ENCODE assay signal across 21 cellular contexts in genomic region chr1:187696092-187696491, GRCh38.
DNase-seq lines count a peak whose midpoint lies in the region; ATAC-seq and TF ChIP-seq lines count a peak whose summit lies in the region.
"Had no signal": no experiment of that assay in that cellular context is flagged by ENCODE, and none has a peak within 500 bp of the region (broad histone marks: within the 10 kb centered on the region; RNA-seq: fewer than 3 reads in every experiment).

No MANE protein-coding gene starts in this region.

- H3K27me3 Mint-ChIP-seq in Caco-2 (ENCODE audit: insufficient read depth, unreplicated experiment), result no peaks in the 10 kb centered on the region

- H3K4me3 ChIP-seq in AG04450 (ENCODE audit: low read depth, low read length) (no peak overlapping the region), tibial nerve (no peak overlapping the region), Caco-2 (ENCODE audit: low read depth, low read length) (no peak overlapping the region)
- H3K4me3 ChIP-seq: heart right ventricle, lung, thoracic aorta had no signal

- no peaks in the 10 kb centered on the region for H3K27me3 ChIP-seq in AG04450 (ENCODE audit: control insufficient read depth, insufficient read depth, low read length)
- no peaks in the 10 kb centered on the region for H3K27me3 ChIP-seq in tibial nerve
- H3K27me3 ChIP-seq in Caco-2 (replicated peaks; ENCODE audit: control insufficient read depth, insufficient read depth, low read length), result no peaks in the 10 kb centered on the region
- H3K27me3 ChIP-seq: heart right ventricle had no signal

- TF ChIP-seq CTCF in AG04450 (IDR thresholded peaks at IDR 0.05; ENCODE audit: low read depth, low read length) (no peak), RWPE1 (conservative IDR thresholded peaks at IDR 0.05; ENCODE audit: low read depth) (no peak), tibial nerve (IDR thresholded peaks at IDR 0.05) (no peak), Caco-2 (IDR thresholded peaks at IDR 0.05; ENCODE audit: insufficient read depth in 1 of 2, low read depth in 1 of 2, low read length in 1 of 2, severe bottlenecking in 1 of 2, unreplicated experiment in 1 of 2) (no peak)

- TF ChIP-seq POLR2A in tibial nerve (IDR thresholded peaks at IDR 0.05), result no peak

- intact Hi-C loops in Caco-2 (cut with micrococcal nuclease; ENCODE audit: unreplicated experiment), result no loop called here

- POLR2A ChIA-PET in AG04450 (lab: Yijun Ruan, JAX) (no interaction called here), RWPE1 (lab: Yijun Ruan, JAX; ENCODE audit: low non-redundant PET) (interaction anchor here (0.6 kb wide), 1 partner anchor 15 kb away, joined by 3 read pairs; no protein-coding TSS in a partner anchor), Caco-2 (lab: Charles Lee) (no interaction called here)

- H3K27ac Mint-ChIP-seq in Caco-2 (ENCODE audit: unreplicated experiment), result no peak overlapping the region
- H3K27ac Mint-ChIP-seq: activated naive CD4-positive, alpha-beta T cell treated with anti-CD3 and anti-CD28 coated beads for 36 hours; CD8-positive, alpha-beta memory T cell; stimulated activated effector memory CD8-positive, alpha-beta T cell treated with anti-CD3 and anti-CD28 coated beads, Interleukin-12 subunit alpha, Interleukin-12 subunit beta, amount 100 ng/mL, for 72 hours had no signal

- H3K4me1 ChIP-seq in tibial nerve, result no peaks in the 10 kb centered on the region
- H3K4me1 ChIP-seq in Caco-2, result no peaks in the 10 kb centered on the region
- H3K4me1 ChIP-seq: heart right ventricle had no signal

- no peaks in the 10 kb centered on the region for H3K4me1 Mint-ChIP-seq in Caco-2 (ENCODE audit: low read depth, unreplicated experiment)
- H3K4me1 Mint-ChIP-seq: CD8-positive, alpha-beta memory T cell; stimulated activated effector memory CD8-positive, alpha-beta T cell treated with anti-CD3 and anti-CD28 coated beads, Interleukin-12 subunit alpha, Interleukin-12 subunit beta, amount 100 ng/mL, for 72 hours had no signal

- TF ChIP-seq EP300 in tibial nerve (IDR thresholded peaks at IDR 0.05), result no peak

- H3K36me3 Mint-ChIP-seq in Caco-2 (ENCODE audit: insufficient read depth, unreplicated experiment), result no peaks in the 10 kb centered on the region
- H3K36me3 Mint-ChIP-seq: CD8-positive, alpha-beta memory T cell; stimulated activated effector memory CD8-positive, alpha-beta T cell treated with anti-CD3 and anti-CD28 coated beads, Interleukin-12 subunit alpha, Interleukin-12 subunit beta, amount 100 ng/mL, for 72 hours had no signal

- DNase-seq in AG04450 (ENCODE audit: low read depth, low spot score) (no peak), H4 (ENCODE audit: low spot score) (peak; percentile 8), RWPE1 (ENCODE audit: low spot score) (no peak), glomerular visceral epithelial cell (ENCODE audit: extremely low spot score) (peak; percentile 65), anterior cingulate cortex (lab: John Stamatoyannopoulos, UW) (no peak), tibial nerve (ENCODE audit: low spot score in 2 of 2) (no peak), Caco-2 (no peak)
- DNase-seq: activated CD4-positive, alpha-beta T cell treated with anti-CD3 and anti-CD28 coated beads, Interleukin-2, amount 50 U/mL, for 4 hours; activated naive CD4-positive, alpha-beta T cell treated with anti-CD3 and anti-CD28 coated beads for 36 hours; CD8-positive, alpha-beta memory T cell; GOT3; heart right ventricle; NCI-H1417 treated with DMSO at 0.1 percent for 48 hours; T-helper 1 cell had no signal

- no TSS peak for BruUV-seq in Caco-2 (replicated peaks; lab: Mats Ljungman, UMichigan)

- no peak overlapping the region for H3K4me3 Mint-ChIP-seq in Caco-2 (ENCODE audit: unreplicated experiment)
- H3K4me3 Mint-ChIP-seq: activated naive CD4-positive, alpha-beta T cell treated with anti-CD3 and anti-CD28 coated beads for 36 hours; CD8-positive, alpha-beta memory T cell; stimulated activated effector memory CD8-positive, alpha-beta T cell treated with anti-CD3 and anti-CD28 coated beads, Interleukin-12 subunit alpha, Interleukin-12 subunit beta, amount 100 ng/mL, for 72 hours had no signal

- no peaks in the 10 kb centered on the region for H3K9me3 Mint-ChIP-seq in Caco-2 (ENCODE audit: unreplicated experiment)
- H3K9me3 Mint-ChIP-seq: activated naive CD4-positive, alpha-beta T cell treated with anti-CD3 and anti-CD28 coated beads for 36 hours had no signal

- peaks cover 3% of the 10 kb centered on the region for H3K9me3 ChIP-seq in AG04450 (ENCODE audit: control insufficient read depth, insufficient read depth, low read length)
- no peaks in the 10 kb centered on the region for H3K9me3 ChIP-seq in tibial nerve
- H3K9me3 ChIP-seq in Caco-2, result no peaks in the 10 kb centered on the region
- H3K9me3 ChIP-seq: thoracic aorta had no signal

- peak overlapping the region; percentile 32 for H3K27ac ChIP-seq in AG04450 (ENCODE audit: low read depth, low read length)
- peak overlapping the region; percentile 46 for H3K27ac ChIP-seq in RWPE1
- H3K27ac ChIP-seq in tibial nerve, result no peak overlapping the region
- H3K27ac ChIP-seq: heart right ventricle, thoracic aorta, VCaP had no signal

- no peak for ATAC-seq in HG02642 (IDR thresholded peaks at IDR 0.05; ENCODE audit: poor library complexity, unreplicated experiment)
- ATAC-seq: heart right ventricle; right cardiac atrium; Right ventricle myocardium inferior; stimulated activated effector memory CD8-positive, alpha-beta T cell treated with anti-CD3 and anti-CD28 coated beads, Interleukin-12 subunit alpha, Interleukin-12 subunit beta, amount 100 ng/mL, for 72 hours had no signal

- H3K36me3 ChIP-seq in tibial nerve, result no peaks in the 10 kb centered on the region
- no peaks in the 10 kb centered on the region for H3K36me3 ChIP-seq in Caco-2 (ENCODE audit: control insufficient read depth, insufficient read depth, low read length)
- H3K36me3 ChIP-seq: heart right ventricle, thoracic aorta had no signal

- CTCF ChIA-PET in AG04450 (lab: Charles Lee), result no interaction called here
- CTCF ChIA-PET in RWPE1 (lab: Yijun Ruan, JAX), result no interaction called here
- CTCF ChIA-PET in Caco-2 (lab: Charles Lee), result no interaction called here

- 72 to 78% methylated on average over 3 of the region's 3 CpGs for WGBS in tibial nerve, 2 donors

Comparison
In these comparisons a context has a peak if more than half of its experiments do, and no peak if none do; other contexts are left out.
1. DNase-seq: peak in H4 (single experiment) and glomerular visceral epithelial cell (single experiment); none in AG04450 (single experiment), RWPE1 (single experiment), anterior cingulate cortex (0 of 58), tibial nerve (0 of 2) and Caco-2 (0 of 2).
2. H3K27ac ChIP-seq: peak in AG04450 (single experiment) and RWPE1 (single experiment); none in tibial nerve (0 of 4).